8 cellular contexts compared by ENCODE assay signal in the genomic region with DNA sequence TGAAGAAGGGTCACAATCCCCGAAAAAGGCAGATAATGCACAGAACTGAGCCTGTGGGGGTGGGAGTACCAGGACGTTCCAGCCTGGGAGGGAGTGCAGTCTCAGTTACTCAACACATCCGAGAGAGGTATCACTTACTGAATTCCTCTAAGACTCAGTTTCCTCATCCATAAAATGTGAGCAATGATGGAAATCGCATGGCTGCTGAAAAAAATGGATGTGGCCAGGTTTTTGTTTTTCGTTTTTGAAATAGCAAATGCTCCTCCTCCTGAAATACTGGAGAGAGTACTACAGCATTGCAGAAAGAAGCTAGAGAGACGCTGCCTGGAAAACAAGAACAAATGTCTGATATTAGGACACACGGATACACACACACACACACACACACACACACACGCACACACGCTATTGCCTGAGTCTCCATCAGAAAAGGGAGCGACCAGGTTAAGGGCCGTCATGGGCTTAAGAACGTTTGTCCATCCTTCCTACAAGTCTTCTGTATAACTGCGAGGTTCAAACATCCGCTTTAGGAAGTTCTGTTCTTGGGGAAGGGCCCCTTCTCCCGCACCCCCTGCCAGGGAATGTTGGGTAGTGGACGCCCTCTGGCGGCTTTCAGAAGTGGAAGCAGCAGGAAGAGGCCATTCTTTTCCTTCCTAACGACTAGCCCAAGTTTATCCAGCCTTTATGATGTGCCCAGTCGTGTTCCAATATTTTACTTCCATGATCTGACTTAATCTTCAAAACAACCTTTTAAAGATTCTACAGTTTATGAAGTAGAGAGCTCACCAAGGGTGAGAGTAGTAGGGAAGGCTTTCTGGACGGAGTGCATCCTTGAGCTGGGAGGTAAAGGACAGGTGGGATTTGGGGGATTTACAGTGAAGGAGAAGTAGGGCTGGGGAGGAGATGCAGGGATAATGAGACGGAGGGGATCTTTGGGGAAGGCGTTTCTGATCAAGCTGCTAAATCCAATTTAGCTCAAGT. TPM values are rescaled to one million over a fixed set of nuclear protein-coding genes. Genes with fewer than 3 reads are reported as not detected.
DNase-seq lines count a peak whose midpoint lies in the region; ATAC-seq and TF ChIP-seq lines count a peak whose summit lies in the region.

No MANE protein-coding gene starts in this region.

- H3K4me1 Mint-ChIP-seq in Calu3 (ENCODE audit: low read depth, unreplicated experiment): peaks cover 14% of the 10 kb centered on the region

- H2BK12ac ChIP-seq in trophoblast cell (ENCODE audit: low read length): peak overlapping the region; percentile 72

- peak overlapping the region; percentile 48 for H3K4me2 ChIP-seq in trophoblast cell (ENCODE audit: low read length)

- peak overlapping the region; percentile 54 for H3K27ac ChIP-seq in trophoblast cell (ENCODE audit: low read depth, low read length)

- ATAC-seq in left cardiac atrium (peak; percentile 66 to 69), GM21515 (IDR thresholded peaks at IDR 0.05; ENCODE audit: unreplicated experiment) (no peak)

- H2AFZ ChIP-seq in trophoblast cell (ENCODE audit: insufficient read depth, low read length, poor library complexity): peak overlapping the region; percentile 69

- no peak overlapping the region for H3K9ac ChIP-seq in trophoblast cell (ENCODE audit: low read length)

- peaks cover 26% of the 10 kb centered on the region for H3K79me2 ChIP-seq in trophoblast cell (ENCODE audit: control insufficient read depth, insufficient read depth, low read length, poor library complexity)

- H3K79me1 ChIP-seq in trophoblast cell (ENCODE audit: low read length): peaks cover 28% of the 10 kb centered on the region

- H2BK120ac ChIP-seq in trophoblast cell (ENCODE audit: insufficient read depth, low read length, poor library complexity): peak overlapping the region; percentile 57

- H3K4me3 Mint-ChIP-seq in Calu3 (ENCODE audit: low read depth, unreplicated experiment): peak overlapping the region; percentile 64

- peak overlapping the region; percentile 81 for H4K91ac ChIP-seq in trophoblast cell (ENCODE audit: low read depth, low read length)

- peaks cover 16% of the 10 kb centered on the region for H3K36me3 Mint-ChIP-seq in Calu3 (ENCODE audit: insufficient read depth, unreplicated experiment)

- H3K27me3 Mint-ChIP-seq in Calu3 (ENCODE audit: unreplicated experiment): peaks cover 71% of the 10 kb centered on the region

- CTCF ChIA-PET in Calu3 (lab: Charles Lee): interaction anchor here (0.5 to 3.0 kb wide), 11 partner anchors 10 to 57 kb away, joined by 3 to 45 read pairs (median 6); no protein-coding TSS in a partner anchor

- peak overlapping the region; percentile 28 for H2BK5ac ChIP-seq in trophoblast cell (ENCODE audit: low read depth, low read length, poor library complexity)

- TF ChIP-seq CTCF in Calu3 (IDR thresholded peaks at IDR 0.05; ENCODE audit: unreplicated experiment) (peak; percentile 88), HFF-Myc (IDR thresholded peaks at IDR 0.05; ENCODE audit: low read depth, low read length, missing control alignments) (peak; percentile 90)

- DNase-seq in Calu3 (peak; percentile 70), HFF-Myc (ENCODE audit: extremely low read depth, low read depth) (no peak), NCI-H748 (lab: John Stamatoyannopoulos, UW; ENCODE audit: unreplicated experiment) (peak; percentile 78), amniotic epithelial cell (ENCODE audit: low read depth) (peak; percentile 70), left cardiac atrium (peak; percentile 80), trophoblast cell (peak in 1 of 2 donors; percentile 60), iPS-NIHi7 (ENCODE audit: extremely low spot score) (no peak)

- H2AK5ac ChIP-seq in trophoblast cell (ENCODE audit: low read length): peak overlapping the region; percentile 80

- no peaks in the 10 kb centered on the region for H3K27me3 ChIP-seq in trophoblast cell (ENCODE audit: insufficient read depth, low read length)

- no peaks in the 10 kb centered on the region for H3K9me3 Mint-ChIP-seq in Calu3 (ENCODE audit: low read depth, unreplicated experiment)

- H3K36me3 ChIP-seq in trophoblast cell (ENCODE audit: control insufficient read depth in 1 of 2, insufficient read depth in 2 of 2, low read length in 2 of 2): peaks cover 24 to 25% of the 10 kb centered on the region in 2 experiments

- no peak overlapping the region for H3K23ac ChIP-seq in trophoblast cell (ENCODE audit: low read length)

- peak overlapping the region; percentile 5 for H3K27ac Mint-ChIP-seq in Calu3 (ENCODE audit: unreplicated experiment)

- H3K14ac ChIP-seq in trophoblast cell (ENCODE audit: low read length): no peak overlapping the region

- peak overlapping the region; percentile 39 for H3K4ac ChIP-seq in trophoblast cell (ENCODE audit: low read depth, low read length)

- no CpG with 5 or more reads among the region's 22 CpGs for WGBS in trophoblast cell (ENCODE audit: extremely low coverage, insufficient coverage, insufficient read length)

- H3K4me1 ChIP-seq in trophoblast cell (ENCODE audit: control insufficient read depth in 1 of 2, insufficient read depth in 2 of 2, low read length in 2 of 2): peaks cover 21 to 35% of the 10 kb centered on the region in 2 experiments

- no peaks in the 10 kb centered on the region for H3K9me3 ChIP-seq in trophoblast cell (ENCODE audit: insufficient read depth, low read depth, low read length)

- H4K12ac ChIP-seq in trophoblast cell (ENCODE audit: low read depth, low read length): no peak overlapping the region

- peak overlapping the region; percentile 34 for H4K8ac ChIP-seq in trophoblast cell (ENCODE audit: low read depth, low read length)

- H3K4me3 ChIP-seq in HFF-Myc (replicated peaks; ENCODE audit: low read depth, low read length): peak overlapping the region; percentile 69
- H3K4me3 ChIP-seq in trophoblast cell (ENCODE audit: low read depth, low read length): no peak overlapping the region

- BruUV-seq in Calu3 (replicated peaks; lab: Mats Ljungman, UMichigan): no TSS peak

- intact Hi-C loops in Calu3 (cut with micrococcal nuclease; ENCODE audit: unreplicated experiment) (loop anchor here (1.0 kb wide), 2 partner anchors 18 to 52 kb away; no protein-coding TSS in a partner anchor), left cardiac atrium (cut with DNase I) (loop anchor here (1.0 to 5.0 kb wide), 3 partner anchors 18 to 51 kb away; no protein-coding TSS in a partner anchor)

- no peak overlapping the region for H3K18ac ChIP-seq in trophoblast cell (ENCODE audit: low read length)

RNA-seq across cellular contexts. Expression of gene NES, which starts 0.7 kb away (rescaled TPM):
- total RNA-seq in Calu3 (2022): 6.1 and 7.4 TPM in 2 replicates
- 100 to 1,000 TPM; 224 to 240 TPM for total RNA-seq in left cardiac atrium
- polyA plus RNA-seq in trophoblast cell (2013): 71.4 and 71.6 TPM in 2 replicates

RNA-seq across cellular contexts. Expression of gene CRABP2, which starts 27.5 kb away (rescaled TPM):
- 17.6 and 27.3 TPM in 2 replicates for total RNA-seq in Calu3 (2022)
- 1 to 10 TPM; 1.5 TPM for total RNA-seq in left cardiac atrium
- 273 TPM in 2 replicates for polyA plus RNA-seq in trophoblast cell (2013)

RNA-seq across cellular contexts. Expression of gene BCAN, which starts 36.0 kb away (rescaled TPM):
- total RNA-seq in Calu3 (2022) (not detected in 2 replicates), left cardiac atrium (under 1 TPM; 0.29 to 0.47 TPM)
- polyA plus RNA-seq in trophoblast cell (2013): 2.4 and 3.1 TPM in 2 replicates

RNA-seq across cellular contexts. Expression of gene METTL25B, which starts 50.4 kb away (rescaled TPM):
- total RNA-seq in Calu3 (2022) (52.7 and 63.8 TPM in 2 replicates), left cardiac atrium (10 to 100 TPM; 14.6 to 20.5 TPM)
- polyA plus RNA-seq in trophoblast cell (2013): 15.9 and 18.0 TPM in 2 replicates

RNA-seq across cellular contexts. Expression of gene ISG20L2, which starts 50.7 kb away (rescaled TPM):
- total RNA-seq in Calu3 (2022): 60.9 and 61.6 TPM in 2 replicates
- 10 to 100 TPM; 15.7 to 18.6 TPM for total RNA-seq in left cardiac atrium
- polyA plus RNA-seq in trophoblast cell (2013): 44.2 and 46.1 TPM in 2 replicates

Comparison
In these comparisons a context has a peak if more than half of its experiments do, and no peak if none do; other contexts are left out.
1. DNase-seq: peak in Calu3 (single experiment), NCI-H748 (single experiment), amniotic epithelial cell (single experiment) and left cardiac atrium (single experiment); none in HFF-Myc (single experiment) and iPS-NIHi7 (single experiment).
2. RNA of gene NES, which starts 0.7 kb away (total RNA-seq): 224 to 240 TPM in left cardiac atrium; 6.1 to 7.4 TPM in Calu3; every median in the first group is over 10 times any median in the second.